Comparison of ENCODE assay signal across 15 cellular contexts in the genomic region with DNA sequence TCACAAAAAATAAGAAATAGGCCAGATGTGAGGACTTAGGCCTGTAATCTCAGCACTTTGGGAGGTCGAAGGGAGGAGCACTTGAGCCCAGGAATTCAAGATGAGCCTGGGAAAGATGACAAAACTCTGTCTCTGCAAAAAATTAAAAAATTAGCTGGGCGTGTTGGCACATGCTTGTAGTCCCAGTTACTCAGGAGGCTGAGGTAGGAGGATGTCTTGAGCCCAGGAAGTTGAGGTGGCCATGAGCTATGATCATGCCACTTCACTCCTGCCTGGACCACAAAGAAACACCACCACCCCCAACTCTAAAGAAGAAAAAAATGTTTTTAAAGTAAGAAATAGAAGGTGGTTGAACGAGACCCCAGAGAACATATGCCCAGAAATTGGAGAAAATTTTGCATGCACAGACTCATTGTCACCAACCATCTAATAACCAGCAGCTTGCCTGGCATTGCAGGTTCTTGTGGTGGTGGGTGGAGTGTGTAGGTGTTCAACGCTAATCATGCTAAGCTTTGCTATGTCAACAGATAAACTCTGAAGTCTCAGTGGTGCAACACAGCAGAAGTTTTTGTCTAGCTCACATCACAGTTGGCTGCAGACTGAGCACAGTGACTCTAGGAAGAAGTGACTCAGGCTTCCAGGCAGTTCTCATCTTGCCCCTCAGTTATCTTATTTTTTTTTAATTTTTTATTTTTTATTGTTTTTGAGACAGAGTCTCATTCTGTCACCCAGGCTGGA. TPM values are rescaled to one million over a fixed set of nuclear protein-coding genes. Genes with fewer than 3 reads are reported as not detected.
A peak's percentile ranks its signal among the peaks of the same experiment; 100 is the strongest.
DNase-seq lines count a peak whose midpoint lies in the region; ATAC-seq and TF ChIP-seq lines count a peak whose summit lies in the region.
"Had no signal": no experiment of that assay in that cellular context is flagged by ENCODE, and none has a peak within 500 bp of the region (broad histone marks: within the 10 kb centered on the region; RNA-seq: fewer than 3 reads in every experiment).

No MANE protein-coding gene starts in this region.

- H3K27me3 ChIP-seq in DND-41 (ENCODE audit: insufficient read depth, low read length, poor library complexity), result no peaks in the 10 kb centered on the region
- H3K27me3 ChIP-seq: ovary had no signal

- TF ChIP-seq CTCF in DND-41 (IDR thresholded peaks at IDR 0.05; ENCODE audit: borderline replicate concordance, extremely low read depth, low read length, poor library complexity, severe bottlenecking) (no peak), fibroblast of the aortic adventitia (IDR thresholded peaks at IDR 0.05; ENCODE audit: insufficient read depth, low read length) (no peak)

- H3K36me3 ChIP-seq in DND-41 (ENCODE audit: insufficient read depth, low read length), result no peaks in the 10 kb centered on the region
- H3K36me3 ChIP-seq: ovary had no signal

- no peak overlapping the region for H3K4me2 ChIP-seq in DND-41 (ENCODE audit: insufficient read depth, low read length)

- H3K4me1 ChIP-seq in DND-41 (ENCODE audit: insufficient read depth, low read length), result peaks cover 48% of the 10 kb centered on the region

- H3K27me3 Mint-ChIP-seq in activated T-cell treated with anti-CD3 and anti-CD28 coated beads, Interleukin-2, amount 50 U/mL, for 4 hours (ENCODE audit: low read depth), result no peaks in the 10 kb centered on the region

- H3K9me3 ChIP-seq in DND-41 (ENCODE audit: insufficient read depth, low read length, severe bottlenecking), result peaks cover 2% of the 10 kb centered on the region
- H3K9me3 ChIP-seq: ovary had no signal

- peaks cover 2% of the 10 kb centered on the region for H3K36me3 Mint-ChIP-seq in activated T-cell treated with anti-CD3 and anti-CD28 coated beads, Interleukin-2, amount 50 U/mL, for 4 hours (ENCODE audit: insufficient read depth)

- H3K4me3 Mint-ChIP-seq in activated T-cell treated with anti-CD3 and anti-CD28 coated beads, Interleukin-2, amount 50 U/mL, for 4 hours, result no peak overlapping the region
- H3K4me3 Mint-ChIP-seq: stimulated activated naive B cell treated with anti-CD40 and anti-IgM and Interleukin-4, amounts not matched to agents 10 μg/mL and 1 μg/mL and 100 μg/mL, for 72 hours had no signal

- ATAC-seq in DND-41 (ENCODE audit: insufficient read depth, low read depth) (peak; percentile 58), HG02840 (IDR thresholded peaks at IDR 0.05; ENCODE audit: low FRiP score, unreplicated experiment) (no peak)
- ATAC-seq in activated T-cell treated with anti-CD3 and anti-CD28 coated beads, Interleukin-2, amount 50 U/mL, for 4 hours, result peak; percentile 73 to 83
- ATAC-seq: stimulated activated naive B cell treated with anti-CD40 and anti-IgM and Interleukin-4, amounts not matched to agents 10 μg/mL and 1 μg/mL and 100 μg/mL, for 72 hours had no signal

- H3K9me3 Mint-ChIP-seq in activated T-cell treated with anti-CD3 and anti-CD28 coated beads, Interleukin-2, amount 50 U/mL, for 4 hours, result no peaks in the 10 kb centered on the region

- DNase-seq in NK-92 treated with Interleukin-12 subunit alpha and Interleukin-12 subunit beta, amount 100 ng/mL, for 24 hours (lab: John Stamatoyannopoulos, UW), result peak; percentile 41
- DNase-seq in NK-92 (lab: John Stamatoyannopoulos, UW; ENCODE audit: unreplicated experiment), result no peak
- peak; percentile 56 for DNase-seq in DND-41
- peak; percentile 46 for DNase-seq in activated T-cell treated with anti-CD3 and anti-CD28 coated beads, Interleukin-2, amount 50 U/mL, for 4 hours
- peak; percentile 49 for DNase-seq in fibroblast of the aortic adventitia (ENCODE audit: low read depth)
- DNase-seq in germinal center (ENCODE audit: low spot score), result no peak
- no peak for DNase-seq in NCI-H1417 (lab: John Stamatoyannopoulos, UW)
- DNase-seq: 8988T; effector memory CD4-positive, alpha-beta T cell; foreskin fibroblast; NCI-H187; ovary; stimulated activated naive B cell treated with anti-CD40 and anti-IgM and Interleukin-4, amounts not matched to agents 10 μg/mL and 1 μg/mL and 100 μg/mL, for 72 hours had no signal

- H3K9ac ChIP-seq in DND-41 (ENCODE audit: low read depth, low read length), result peak overlapping the region; percentile 24; the same call in 1 of the 2 replicates

- H3K4me3 ChIP-seq in DND-41 (ENCODE audit: low read depth in 1 of 2, low read length in 2 of 2), result no peak overlapping the region
- H3K4me3 ChIP-seq in fibroblast of the aortic adventitia (ENCODE audit: low read depth, low read length), result no peak overlapping the region
- H3K4me3 ChIP-seq: ovary had no signal

- no peaks in the 10 kb centered on the region for H3K79me2 ChIP-seq in DND-41 (ENCODE audit: insufficient read depth, low read length)

- H3K4me1 Mint-ChIP-seq in activated T-cell treated with anti-CD3 and anti-CD28 coated beads, Interleukin-2, amount 50 U/mL, for 4 hours (ENCODE audit: low read depth), result peaks cover 71% of the 10 kb centered on the region

- no peak overlapping the region for H2AFZ ChIP-seq in DND-41 (ENCODE audit: low read depth, low read length)

- H4K20me1 ChIP-seq in DND-41 (ENCODE audit: insufficient read depth, low read length), result no peaks in the 10 kb centered on the region

- peak overlapping the region; percentile 80 for H3K27ac ChIP-seq in DND-41 (ENCODE audit: low read length)
- H3K27ac ChIP-seq: C4-2B, ovary had no signal

RNA-seq across cellular contexts. Expression of a gene that starts 18.6 kb away (rescaled TPM):
- 10 to 100 TPM; 10.4 to 24.2 (median 23.7) TPM for total RNA-seq in activated T-cell treated with anti-CD3 and anti-CD28 coated beads, Interleukin-2, amount 50 U/mL, for 4 hours
- 33.7 and 136 TPM in 2 replicates for total RNA-seq in fibroblast of the aortic adventitia (ENCODE audit: low replicate concordance)

Comparison
In these comparisons a context has a peak if more than half of its experiments do, and no peak if none do; other contexts are left out.
1. DNase-seq: peak in NK-92 treated with Interleukin-12 subunit alpha and Interleukin-12 subunit beta, amount 100 ng/mL, for 24 hours (single experiment), DND-41 (single experiment), activated T-cell treated with anti-CD3 and anti-CD28 coated beads, Interleukin-2, amount 50 U/mL, for 4 hours (single experiment) and fibroblast of the aortic adventitia (single experiment); none in NK-92 (single experiment), germinal center (single experiment) and NCI-H1417 (0 of 3).